1 cellular context compared by ENCODE assay signal in genomic region chr7:100544386-100544785, GRCh38.
A peak's percentile ranks its signal among the peaks of the same experiment; 100 is the strongest.
TF ChIP-seq lines count a peak whose summit lies in the region.

No MANE protein-coding gene starts in this region.

TF ChIP-seq in HepG2, 621 proteins besides CTCF, POLR2A, EP300 and RAD21 (continued from another document and continues in another):
- TF ChIP-seq PATZ1 (CRISPR knock-in tag; IDR thresholded peaks at IDR 0.05) = peak; percentile 71
- no peak for TF ChIP-seq MAZ (IDR thresholded peaks at IDR 0.05; ENCODE audit: borderline replicate concordance, low read depth, low read length)
- no peak for TF ChIP-seq MAZ (CRISPR knock-in tag; IDR thresholded peaks at IDR 0.05; ENCODE audit: low read depth)
- TF ChIP-seq HIC2 (CRISPR knock-in tag; IDR thresholded peaks at IDR 0.05; ENCODE audit: low read depth) = no peak
- no peak for TF ChIP-seq HMG20A (CRISPR knock-in tag; IDR thresholded peaks at IDR 0.05; ENCODE audit: borderline replicate concordance)
- TF ChIP-seq, protein P1, sequence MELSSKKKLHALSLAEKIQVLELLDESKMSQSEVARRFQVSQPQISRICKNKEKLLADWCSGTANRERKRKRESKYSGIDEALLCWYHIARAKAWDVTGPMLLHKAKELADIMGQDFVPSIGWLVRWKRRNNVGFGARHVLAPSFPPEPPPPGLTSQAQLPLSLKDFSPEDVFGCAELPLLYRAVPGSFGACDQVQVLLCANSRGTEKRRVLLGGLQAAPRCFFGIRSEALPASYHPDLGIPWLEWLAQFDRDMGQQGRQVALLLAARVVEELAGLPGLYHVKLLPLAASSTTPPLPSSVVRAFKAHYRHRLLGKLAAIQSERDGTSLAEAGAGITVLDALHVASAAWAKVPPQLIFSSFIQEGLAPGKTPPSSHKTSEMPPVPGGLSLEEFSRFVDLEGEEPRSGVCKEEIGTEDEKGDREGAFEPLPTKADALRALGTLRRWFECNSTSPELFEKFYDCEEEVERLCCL (CRISPR knock-in tag; IDR thresholded peaks at IDR 0.05; ENCODE audit: borderline replicate concordance) = no peak
- no peak for TF ChIP-seq ZBTB40 (IDR thresholded peaks at IDR 0.05)
- no peak for TF ChIP-seq ZBTB40 (CRISPR knock-in tag; IDR thresholded peaks at IDR 0.05)
- no peak for TF ChIP-seq TCF7L2 (IDR thresholded peaks at IDR 0.05; ENCODE audit: low read depth, low read length)
- TF ChIP-seq ZNF143 (CRISPR knock-in tag; IDR thresholded peaks at IDR 0.05) = no peak
- TF ChIP-seq ZNF280D (CRISPR knock-in tag; IDR thresholded peaks at IDR 0.05) = no peak
- TF ChIP-seq, protein P2, sequence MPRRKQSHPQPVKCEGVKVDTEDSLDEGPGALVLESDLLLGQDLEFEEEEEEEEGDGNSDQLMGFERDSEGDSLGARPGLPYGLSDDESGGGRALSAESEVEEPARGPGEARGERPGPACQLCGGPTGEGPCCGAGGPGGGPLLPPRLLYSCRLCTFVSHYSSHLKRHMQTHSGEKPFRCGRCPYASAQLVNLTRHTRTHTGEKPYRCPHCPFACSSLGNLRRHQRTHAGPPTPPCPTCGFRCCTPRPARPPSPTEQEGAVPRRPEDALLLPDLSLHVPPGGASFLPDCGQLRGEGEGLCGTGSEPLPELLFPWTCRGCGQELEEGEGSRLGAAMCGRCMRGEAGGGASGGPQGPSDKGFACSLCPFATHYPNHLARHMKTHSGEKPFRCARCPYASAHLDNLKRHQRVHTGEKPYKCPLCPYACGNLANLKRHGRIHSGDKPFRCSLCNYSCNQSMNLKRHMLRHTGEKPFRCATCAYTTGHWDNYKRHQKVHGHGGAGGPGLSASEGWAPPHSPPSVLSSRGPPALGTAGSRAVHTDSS (CRISPR knock-in tag; conservative IDR thresholded peaks at IDR 0.05) = no peak
- TF ChIP-seq ZNF264 (CRISPR knock-in tag; IDR thresholded peaks at IDR 0.05) = no peak
- TF ChIP-seq, protein P3, sequence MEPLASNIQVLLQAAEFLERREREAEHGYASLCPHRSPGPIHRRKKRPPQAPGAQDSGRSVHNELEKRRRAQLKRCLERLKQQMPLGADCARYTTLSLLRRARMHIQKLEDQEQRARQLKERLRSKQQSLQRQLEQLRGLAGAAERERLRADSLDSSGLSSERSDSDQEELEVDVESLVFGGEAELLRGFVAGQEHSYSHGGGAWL (CRISPR knock-in tag; IDR thresholded peaks at IDR 0.05) = no peak
- TF ChIP-seq, protein P4, sequence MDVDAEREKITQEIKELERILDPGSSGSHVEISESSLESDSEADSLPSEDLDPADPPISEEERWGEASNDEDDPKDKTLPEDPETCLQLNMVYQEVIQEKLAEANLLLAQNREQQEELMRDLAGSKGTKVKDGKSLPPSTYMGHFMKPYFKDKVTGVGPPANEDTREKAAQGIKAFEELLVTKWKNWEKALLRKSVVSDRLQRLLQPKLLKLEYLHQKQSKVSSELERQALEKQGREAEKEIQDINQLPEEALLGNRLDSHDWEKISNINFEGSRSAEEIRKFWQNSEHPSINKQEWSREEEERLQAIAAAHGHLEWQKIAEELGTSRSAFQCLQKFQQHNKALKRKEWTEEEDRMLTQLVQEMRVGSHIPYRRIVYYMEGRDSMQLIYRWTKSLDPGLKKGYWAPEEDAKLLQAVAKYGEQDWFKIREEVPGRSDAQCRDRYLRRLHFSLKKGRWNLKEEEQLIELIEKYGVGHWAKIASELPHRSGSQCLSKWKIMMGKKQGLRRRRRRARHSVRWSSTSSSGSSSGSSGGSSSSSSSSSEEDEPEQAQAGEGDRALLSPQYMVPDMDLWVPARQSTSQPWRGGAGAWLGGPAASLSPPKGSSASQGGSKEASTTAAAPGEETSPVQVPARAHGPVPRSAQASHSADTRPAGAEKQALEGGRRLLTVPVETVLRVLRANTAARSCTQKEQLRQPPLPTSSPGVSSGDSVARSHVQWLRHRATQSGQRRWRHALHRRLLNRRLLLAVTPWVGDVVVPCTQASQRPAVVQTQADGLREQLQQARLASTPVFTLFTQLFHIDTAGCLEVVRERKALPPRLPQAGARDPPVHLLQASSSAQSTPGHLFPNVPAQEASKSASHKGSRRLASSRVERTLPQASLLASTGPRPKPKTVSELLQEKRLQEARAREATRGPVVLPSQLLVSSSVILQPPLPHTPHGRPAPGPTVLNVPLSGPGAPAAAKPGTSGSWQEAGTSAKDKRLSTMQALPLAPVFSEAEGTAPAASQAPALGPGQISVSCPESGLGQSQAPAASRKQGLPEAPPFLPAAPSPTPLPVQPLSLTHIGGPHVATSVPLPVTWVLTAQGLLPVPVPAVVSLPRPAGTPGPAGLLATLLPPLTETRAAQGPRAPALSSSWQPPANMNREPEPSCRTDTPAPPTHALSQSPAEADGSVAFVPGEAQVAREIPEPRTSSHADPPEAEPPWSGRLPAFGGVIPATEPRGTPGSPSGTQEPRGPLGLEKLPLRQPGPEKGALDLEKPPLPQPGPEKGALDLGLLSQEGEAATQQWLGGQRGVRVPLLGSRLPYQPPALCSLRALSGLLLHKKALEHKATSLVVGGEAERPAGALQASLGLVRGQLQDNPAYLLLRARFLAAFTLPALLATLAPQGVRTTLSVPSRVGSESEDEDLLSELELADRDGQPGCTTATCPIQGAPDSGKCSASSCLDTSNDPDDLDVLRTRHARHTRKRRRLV (CRISPR knock-in tag; IDR thresholded peaks at IDR 0.05) = no peak
- no peak for TF ChIP-seq FOXA1 (IDR thresholded peaks at IDR 0.05)
- TF ChIP-seq FOXA1 (CRISPR knock-in tag; IDR thresholded peaks at IDR 0.05) = peak; percentile 77
- no peak for TF ChIP-seq ARID2 (CRISPR knock-in tag; IDR thresholded peaks at IDR 0.05; ENCODE audit: borderline replicate concordance)
- no peak for TF ChIP-seq HDAC1 (CRISPR knock-in tag; IDR thresholded peaks at IDR 0.05)
- TF ChIP-seq ZNF33B (CRISPR knock-in tag; IDR thresholded peaks at IDR 0.05) = no peak
- TF ChIP-seq ZNF841 (CRISPR knock-in tag; IDR thresholded peaks at IDR 0.05; ENCODE audit: borderline replicate concordance) = no peak
- no peak for TF ChIP-seq TAF15 (IDR thresholded peaks at IDR 0.05; ENCODE audit: low read depth, low read length, poor library complexity, severe bottlenecking)
- TF ChIP-seq TEAD3 (CRISPR knock-in tag; optimal IDR thresholded peaks at IDR 0.05; ENCODE audit: borderline replicate concordance) = no peak
- no peak for TF ChIP-seq ZNF672 (CRISPR knock-in tag; IDR thresholded peaks at IDR 0.05)
- TF ChIP-seq HNF4A (CRISPR knock-in tag; IDR thresholded peaks at IDR 0.05) = peak; percentile 86
